In the genomic region with DNA sequence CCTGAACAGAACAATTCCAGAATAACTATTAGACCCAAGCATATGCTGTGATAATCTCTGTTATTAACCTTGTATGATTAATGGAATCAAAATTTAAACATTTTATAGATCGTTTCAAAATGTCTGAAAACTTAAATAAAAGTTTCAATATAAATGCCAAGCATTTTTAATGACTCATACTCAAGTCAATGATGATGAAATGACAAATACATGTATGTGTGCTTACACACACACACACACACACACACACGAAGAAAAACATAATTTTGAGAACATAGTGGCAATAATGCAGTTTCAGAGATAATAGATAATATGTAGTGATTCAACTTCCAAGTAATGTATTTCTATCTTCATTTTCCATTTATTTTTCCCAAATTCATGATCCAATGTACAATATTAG, we compare ENCODE assay signal across 17 cellular contexts.
"Had no signal": no experiment of that assay in that cellular context is flagged by ENCODE, and none has a peak within 500 bp of the region (broad histone marks: within the 10 kb centered on the region; RNA-seq: fewer than 3 reads in every experiment).

No MANE protein-coding gene starts in this region.

- H3K4me3 Mint-ChIP-seq: activated CD4-positive, alpha-beta memory T cell treated with anti-CD3 and anti-CD28 coated beads for 36 hours; activated naive CD8-positive, alpha-beta T cell treated with anti-CD3 and anti-CD28 coated beads, Interleukin-2, amount 10 ng/mL, durations not matched to agents 7 days and 5 days; activated T-cell treated with anti-CD3 and anti-CD28 coated beads, Interleukin-2, amount 50 U/mL, for 4 hours; endodermal cell; nephron; type B pancreatic cell had no signal

- H3K9me3 ChIP-seq: body of pancreas, esophagus muscularis mucosa, gastrocnemius medialis, sigmoid colon, suprapubic skin had no signal

- DNase-seq: activated CD4-positive, alpha-beta memory T cell treated with anti-CD3 and anti-CD28 coated beads for 36 hours; activated CD4-positive, CD25-positive, alpha-beta regulatory T cell treated with anti-CD3 and anti-CD28 coated beads, Interleukin-2, amount 50 U/mL, for 72 hours; activated naive CD8-positive, alpha-beta T cell treated with anti-CD3 and anti-CD28 coated beads, Interleukin-2, amount 10 ng/mL, durations not matched to agents 7 days and 5 days; activated T-cell treated with anti-CD3 and anti-CD28 coated beads, Interleukin-2, amount 50 U/mL, for 4 hours; body of pancreas; endodermal cell; gastrocnemius medialis; kidney; left ventricle myocardium inferior; mesenchymal stem cell; sigmoid colon; stimulated activated CD4-positive, alpha-beta T cell treated with anti-CD3 and anti-CD28 coated beads, Interleukin-2, amount 100 ng/mL, for 48 hours; stimulated activated naive CD8-positive, alpha-beta T cell treated with anti-CD3 and anti-CD28 coated beads, Interleukin-15, Interleukin-2, amounts not matched to agents 100 U/mL and 50 U/mL, for 24 hours had no signal

- H3K27me3 ChIP-seq: body of pancreas, esophagus muscularis mucosa, gastrocnemius medialis, sigmoid colon, suprapubic skin had no signal

- H3K27ac ChIP-seq: body of pancreas, esophagus muscularis mucosa, gastrocnemius medialis, left ventricle myocardium inferior, sigmoid colon, suprapubic skin had no signal

- H3K36me3 ChIP-seq: esophagus muscularis mucosa, gastrocnemius medialis, left ventricle myocardium inferior, sigmoid colon, suprapubic skin had no signal

- H3K4me1 Mint-ChIP-seq: activated naive CD8-positive, alpha-beta T cell treated with anti-CD3 and anti-CD28 coated beads, Interleukin-2, amount 10 ng/mL, durations not matched to agents 7 days and 5 days; nephron had no signal

- H3K27me3 Mint-ChIP-seq: activated CD4-positive, alpha-beta memory T cell treated with anti-CD3 and anti-CD28 coated beads for 36 hours; activated naive CD8-positive, alpha-beta T cell treated with anti-CD3 and anti-CD28 coated beads, Interleukin-2, amount 10 ng/mL, durations not matched to agents 7 days and 5 days; type B pancreatic cell had no signal

- FAIRE-seq: kidney had no signal

- H3K4me1 ChIP-seq: body of pancreas, esophagus muscularis mucosa, gastrocnemius medialis, left ventricle myocardium inferior, sigmoid colon, suprapubic skin had no signal

- ATAC-seq: activated T-cell treated with anti-CD3 and anti-CD28 coated beads, Interleukin-2, amount 50 U/mL, for 4 hours; body of pancreas; gastrocnemius medialis; stimulated activated naive CD8-positive, alpha-beta T cell treated with anti-CD3 and anti-CD28 coated beads, Interleukin-15, Interleukin-2, amounts not matched to agents 100 U/mL and 50 U/mL, for 24 hours had no signal

- H3K4me3 ChIP-seq: body of pancreas, esophagus muscularis mucosa, gastrocnemius medialis, left ventricle myocardium inferior, sigmoid colon, suprapubic skin had no signal

- H3K27ac Mint-ChIP-seq: activated CD4-positive, alpha-beta memory T cell treated with anti-CD3 and anti-CD28 coated beads for 36 hours; activated naive CD8-positive, alpha-beta T cell treated with anti-CD3 and anti-CD28 coated beads, Interleukin-2, amount 10 ng/mL, durations not matched to agents 7 days and 5 days; endodermal cell; nephron; type B pancreatic cell had no signal

- H3K9me3 Mint-ChIP-seq: nephron, type B pancreatic cell had no signal

- H3K36me3 Mint-ChIP-seq: activated CD4-positive, alpha-beta memory T cell treated with anti-CD3 and anti-CD28 coated beads for 36 hours; activated naive CD8-positive, alpha-beta T cell treated with anti-CD3 and anti-CD28 coated beads, Interleukin-2, amount 10 ng/mL, durations not matched to agents 7 days and 5 days; type B pancreatic cell had no signal
